8 cellular contexts compared by ENCODE assay signal in the genomic region with DNA sequence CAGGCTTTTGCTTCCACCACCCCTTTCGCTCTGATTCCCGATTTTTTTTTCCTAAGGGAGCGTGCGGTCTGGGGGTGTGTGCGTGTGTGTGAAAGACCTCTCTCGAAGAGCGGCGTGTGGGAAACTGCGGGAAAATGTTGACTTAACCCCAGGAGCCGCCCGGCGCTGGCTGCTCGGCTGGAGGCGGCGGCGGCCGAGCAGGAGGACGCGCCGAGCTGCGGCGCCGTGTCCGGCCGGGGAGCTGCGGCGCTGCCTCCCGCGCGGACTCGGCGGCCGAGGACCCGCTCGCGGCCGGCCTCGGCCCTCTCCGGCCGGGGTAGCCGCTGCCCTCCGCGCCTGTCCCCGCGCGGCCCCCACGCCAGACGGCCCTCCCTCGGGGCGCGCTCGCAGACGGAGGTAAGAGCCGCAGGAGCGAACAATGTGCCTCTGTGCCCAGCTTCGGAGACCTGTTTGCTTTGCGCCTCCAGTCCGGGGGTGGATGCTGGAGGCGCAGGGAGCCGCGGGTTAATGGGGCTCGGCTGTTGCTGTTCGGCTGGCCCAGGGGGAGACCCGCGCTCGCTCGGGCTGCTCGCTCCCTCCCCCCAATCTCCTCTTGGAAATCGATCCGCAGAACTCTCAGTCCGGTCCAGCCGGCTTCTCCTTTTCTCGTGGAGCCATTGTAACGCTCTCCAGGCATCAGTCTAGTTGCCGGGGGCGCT. TPM values are rescaled to one million over a fixed set of nuclear protein-coding genes. Genes with fewer than 3 reads are reported as not detected.
A peak's percentile ranks its signal among the peaks of the same experiment; 100 is the strongest.
DNase-seq lines count a peak whose midpoint lies in the region; ATAC-seq and TF ChIP-seq lines count a peak whose summit lies in the region.

No MANE protein-coding gene starts in this region.

- H3K9me3 ChIP-seq in left lung (no peaks in the 10 kb centered on the region), tibial nerve (no peaks in the 10 kb centered on the region)

- H3K27me3 ChIP-seq in left lung: peaks cover 0 to 87% of the 10 kb centered on the region in 2 donors
- no peaks in the 10 kb centered on the region for H3K27me3 ChIP-seq in tibial nerve

- no peaks in the 10 kb centered on the region for H3K4me1 ChIP-seq in left lung
- H3K4me1 ChIP-seq in tibial nerve: peaks cover 0 to 19% (median 5%) of the 10 kb centered on the region in 4 donors

- no peaks in the 10 kb centered on the region for H3K36me3 ChIP-seq in left lung
- H3K36me3 ChIP-seq in tibial nerve: no peaks in the 10 kb centered on the region

- H3K4me3 ChIP-seq in choroid plexus epithelial cell (ENCODE audit: low read depth, low read length): peak overlapping the region; percentile 77
- H3K4me3 ChIP-seq in left lung: peak overlapping the region; percentile 57 to 63
- peak overlapping the region; percentile 69 to 88 (median 72) for H3K4me3 ChIP-seq in tibial nerve

- TF ChIP-seq EP300 in tibial nerve (IDR thresholded peaks at IDR 0.05): no peak

- intact Hi-C loops in left lung (cut with DNase I): no loop called here

- peak overlapping the region; percentile 91 to 98 for H3K27ac ChIP-seq in left lung
- peak overlapping the region; percentile 80 to 95 (median 88) for H3K27ac ChIP-seq in tibial nerve

- TF ChIP-seq CTCF in choroid plexus epithelial cell (conservative IDR thresholded peaks at IDR 0.05; ENCODE audit: low read depth, low read length) (no peak), left lung (IDR thresholded peaks at IDR 0.05) (no peak), tibial nerve (IDR thresholded peaks at IDR 0.05) (peak in 1 of 5 experiments; percentile 19)

- TF ChIP-seq POLR2A in tibial nerve (IDR thresholded peaks at IDR 0.05): no peak

- 1 to 2% methylated on average over 20 to 35 of the region's 76 CpGs for WGBS in tibial nerve, 2 donors

- DNase-seq in ELF-1 (ENCODE audit: low read depth, low spot score) (peak; percentile 54), NCI-H1092 (lab: John Stamatoyannopoulos, UW) (peak; percentile 32), choroid plexus epithelial cell (ENCODE audit: low read depth) (peak; percentile 66), left lung (peak; percentile 34 to 66), tibial nerve (ENCODE audit: low spot score in 2 of 2) (peak in 1 of 2 donors; percentile 9)
- DNase-seq in activated naive CD4-positive, alpha-beta T cell treated with anti-CD3 and anti-CD28 coated beads, Interleukin-2, amount 50 U/mL, for 16 hours: no peak

- peak; percentile 36 for ATAC-seq in left lung
- no peak for ATAC-seq in GM18498 (IDR thresholded peaks at IDR 0.05; ENCODE audit: unreplicated experiment)
- no peak for ATAC-seq in HG03439 (IDR thresholded peaks at IDR 0.05; ENCODE audit: unreplicated experiment)

RNA-seq across cellular contexts. Expression of a gene that starts 1.2 kb away (rescaled TPM):
- total RNA-seq in left lung (100 to 1,000 TPM in 1 of 2 donors, 10 to 100 TPM in 1; 78.8 to 106 TPM), tibial nerve (10 to 100 TPM; 25.3 to 77.7 (median 27.2) TPM)
